In genomic region chr5:115586525-115587146, GRCh38 we compare ENCODE assay signal across 9 cellular contexts. TPM values are rescaled to one million over a fixed set of nuclear protein-coding genes. Genes with fewer than 3 reads are reported as not detected.
DNase-seq lines count a peak whose midpoint lies in the region; ATAC-seq, FAIRE-seq and TF ChIP-seq lines count a peak whose summit lies in the region.
"Had no signal": no experiment of that assay in that cellular context is flagged by ENCODE, and none has a peak within 500 bp of the region (broad histone marks: within the 10 kb centered on the region; RNA-seq: fewer than 3 reads in every experiment).

No MANE protein-coding gene starts in this region.

- DNase-seq in AG20443 (ENCODE audit: low spot score) (peak; percentile 27), NCI-H82 (lab: John Stamatoyannopoulos, UW) (peak; percentile 39), H1 (ENCODE audit: low read depth in 1 of 2, low spot score in 2 of 2) (no peak), ovary (no peak)
- DNase-seq in activated CD4-positive, alpha-beta T cell treated with anti-CD3 and anti-CD28 coated beads for 4 hours = no peak
- DNase-seq in activated naive CD4-positive, alpha-beta T cell treated with anti-CD3 and anti-CD28 coated beads, Interleukin-2, amount 10 ng/mL, durations not matched to agents 7 days and 5 days = no peak

- H4K91ac ChIP-seq in H1 (replicated peaks; ENCODE audit: insufficient read length, low read length) = no peak overlapping the region

- no peak overlapping the region for H2BK15ac ChIP-seq in H1 (ENCODE audit: low read length)

- POLR2A ChIA-PET in H1 (lab: Charles Lee; ENCODE audit: partially characterized antibody) = no interaction called here

- H2BK20ac ChIP-seq in H1 (ENCODE audit: low read length) = no peak overlapping the region

- 65% methylated on average over 6 of the region's 6 CpGs; no CpG with 5 or more reads in 1 of the 2 experiments for WGBS in H1 (ENCODE audit: extremely low coverage in 1 of 2, insufficient coverage in 1 of 2, insufficient read length in 1 of 2, insufficient replicate concordance in 2 of 2, low coverage in 1 of 2, low lambda C conversion rate in 2 of 2, missing lambda C conversion rate in 1 of 2), 2 experiments
- 39 to 47% (median 40%) methylated on average over 6 of the region's 6 CpGs for WGBS in ovary, 3 donors

- H4K20me1 ChIP-seq in H1 (replicated peaks in 1 of 2; ENCODE audit: control insufficient read depth in 1 of 2, insufficient read depth in 2 of 2, low read length in 2 of 2) = no peaks in the 10 kb centered on the region

- H3K4ac ChIP-seq in H1 (replicated peaks; ENCODE audit: insufficient read length, low read depth, low read length) = no peak overlapping the region

- no peak overlapping the region for H3K27ac ChIP-seq in H1 (ENCODE audit: low read depth, low read length)
- H3K27ac ChIP-seq in ovary = no peak overlapping the region

- no peak overlapping the region for H2BK120ac ChIP-seq in H1 (replicated peaks; ENCODE audit: low read depth, low read length)

- no peak overlapping the region for H2BK5ac ChIP-seq in H1 (ENCODE audit: low read depth, low read length)

- no peaks in the 10 kb centered on the region for H3K79me2 ChIP-seq in H1 (ENCODE audit: control insufficient read depth in 1 of 2, insufficient read depth in 2 of 2, low read length in 2 of 2)

- no peak overlapping the region for H2BK12ac ChIP-seq in H1 (ENCODE audit: low read depth, low read length)

- H3K36me3 Mint-ChIP-seq in activated naive CD4-positive, alpha-beta T cell treated with anti-CD3 and anti-CD28 coated beads, Interleukin-2, amount 10 ng/mL, durations not matched to agents 7 days and 5 days = no peaks in the 10 kb centered on the region

- peak; percentile 10 to 24 (median 24); a peak in 3 of 4 replicates for TF ChIP-seq CTCF in H1 (IDR thresholded peaks at IDR 0.05; ENCODE audit: control extremely low read depth in 1 of 3, insufficient read depth in 1 of 3, low read depth in 1 of 3, low read length in 3 of 3)
- peak; percentile 34 to 49 (median 38) for TF ChIP-seq CTCF in ovary (IDR thresholded peaks at IDR 0.05)

- no peak overlapping the region for H3K9ac ChIP-seq in H1 (replicated peaks in 1 of 4; ENCODE audit: extremely low read depth in 1 of 4, low read depth in 3 of 4, low read length in 3 of 4)

- TF ChIP-seq EP300 in H1 (IDR thresholded peaks at IDR 0.05; ENCODE audit: borderline replicate concordance in 1 of 2, low read depth in 2 of 2, low read length in 2 of 2) = no peak
- TF ChIP-seq EP300 in ovary (IDR thresholded peaks at IDR 0.05) = no peak

- H3K27me3 Mint-ChIP-seq in activated naive CD4-positive, alpha-beta T cell treated with anti-CD3 and anti-CD28 coated beads, Interleukin-2, amount 10 ng/mL, durations not matched to agents 7 days and 5 days = peaks cover 4% of the 10 kb centered on the region

- H4K8ac ChIP-seq in H1 (ENCODE audit: extremely low read depth, insufficient read depth, low read length) = no peak overlapping the region

- TF ChIP-seq POLR2A in H1 (IDR thresholded peaks at IDR 0.05; ENCODE audit: control extremely low read depth in 1 of 2, low read depth in 2 of 2, low read length in 2 of 2) (no peak), ovary (IDR thresholded peaks at IDR 0.05) (no peak)

- CTCF ChIA-PET in H1 (lab: Charles Lee; ENCODE audit: partially characterized antibody) = interaction anchor here (0.7 to 1.8 kb wide), 4 partner anchors 19 to 277 kb away, joined by 3 to 16 read pairs (median 3); no protein-coding TSS in a partner anchor
- CTCF ChIA-PET in activated naive CD4-positive, alpha-beta T cell treated with anti-CD3 and anti-CD28 coated beads, Interleukin-2, amount 10 ng/mL, durations not matched to agents 7 days and 5 days (lab: Charles Lee) = interaction anchor here (1.2 to 4.0 kb wide), 2 partner anchors 33 to 277 kb away, joined by 3 to 18 read pairs; no protein-coding TSS in a partner anchor

- H3K23me2 ChIP-seq in H1 (ENCODE audit: low read depth, low read length) = no peaks in the 10 kb centered on the region

- no peak overlapping the region for H2AK5ac ChIP-seq in H1 (ENCODE audit: low read depth, low read length)

- H3K79me1 ChIP-seq in H1 (ENCODE audit: low read depth, low read length) = no peaks in the 10 kb centered on the region

- no peaks in the 10 kb centered on the region for H3K9me3 Mint-ChIP-seq in activated naive CD4-positive, alpha-beta T cell treated with anti-CD3 and anti-CD28 coated beads, Interleukin-2, amount 10 ng/mL, durations not matched to agents 7 days and 5 days

- H3K4me1 Mint-ChIP-seq in activated naive CD4-positive, alpha-beta T cell treated with anti-CD3 and anti-CD28 coated beads, Interleukin-2, amount 10 ng/mL, durations not matched to agents 7 days and 5 days = no peaks in the 10 kb centered on the region

- H3K4me2 ChIP-seq in H1 (ENCODE audit: insufficient read depth in 1 of 2, low read depth in 2 of 2, low read length in 2 of 2) = no peak overlapping the region

- no peak overlapping the region for H3K4me3 Mint-ChIP-seq in activated naive CD4-positive, alpha-beta T cell treated with anti-CD3 and anti-CD28 coated beads, Interleukin-2, amount 10 ng/mL, durations not matched to agents 7 days and 5 days

- H3K36me3 ChIP-seq in H1 (ENCODE audit: control insufficient read depth in 2 of 4, insufficient read depth in 4 of 4, low read length in 3 of 4) (no peaks in the 10 kb centered on the region), ovary (no peaks in the 10 kb centered on the region)
- H3K36me3 ChIP-seq: HAP-1 had no signal

- ATAC-seq in GM19452 (IDR thresholded peaks at IDR 0.05; ENCODE audit: unreplicated experiment) (peak; percentile 51), HG03108 (IDR thresholded peaks at IDR 0.05; ENCODE audit: unreplicated experiment) (no peak)

- H3K27me3 ChIP-seq in H1 (replicated peaks in 1 of 4; ENCODE audit: control insufficient read depth in 3 of 4, extremely low read depth in 1 of 4, insufficient read depth in 3 of 4, low read length in 3 of 4) = no peaks in the 10 kb centered on the region
- H3K27me3 ChIP-seq in ovary = no peaks in the 10 kb centered on the region

- FAIRE-seq in H1 (lab: Jason Lieb, UNC) = no peak

- H3K9me3 ChIP-seq in H1 (ENCODE audit: insufficient read depth in 2 of 2, low read depth in 1 of 2, low read length in 1 of 2) (no peaks in the 10 kb centered on the region), ovary (no peaks in the 10 kb centered on the region)
- H3K9me3 ChIP-seq: HAP-1 had no signal

- no peak overlapping the region for H3K23ac ChIP-seq in H1 (ENCODE audit: insufficient read length)

- H3K4me1 ChIP-seq in H1 (replicated peaks in 1 of 4; ENCODE audit: control insufficient read depth in 3 of 4, insufficient read depth in 4 of 4, low read length in 3 of 4) = no peaks in the 10 kb centered on the region; a peak in 1 of 7 replicates
- no peaks in the 10 kb centered on the region for H3K4me1 ChIP-seq in ovary (ENCODE audit: insufficient read depth)
- H3K4me1 ChIP-seq: HAP-1 had no signal

- TF ChIP-seq RAD21 in H1 (IDR thresholded peaks at IDR 0.05 in 1 of 2, conservative IDR thresholded peaks at IDR 0.05 in 1 of 2; ENCODE audit: low read depth in 2 of 2, low read length in 2 of 2) = peak; percentile 54 to 62

- no peak overlapping the region for H3K18ac ChIP-seq in H1 (ENCODE audit: extremely low read depth, low read length)

- no peak overlapping the region for H3K56ac ChIP-seq in H1 (replicated peaks; ENCODE audit: insufficient read length, low read depth, low read length)

- intact Hi-C loops in ovary (cut with DNase I) = loop anchor here (5.0 kb wide), 2 partner anchors 274 to 279 kb away; no protein-coding TSS in a partner anchor

- H4K5ac ChIP-seq in H1 (ENCODE audit: insufficient read length, low read depth, low read length) = no peak overlapping the region

- no peak overlapping the region for H3K27ac Mint-ChIP-seq in activated naive CD4-positive, alpha-beta T cell treated with anti-CD3 and anti-CD28 coated beads, Interleukin-2, amount 10 ng/mL, durations not matched to agents 7 days and 5 days

- no peak overlapping the region for H3K14ac ChIP-seq in H1 (ENCODE audit: insufficient read length)

- H2AFZ ChIP-seq in H1 (ENCODE audit: low read length) = peak overlapping the region; percentile 54; the same call in 1 of the 2 replicates

- H3K4me3 ChIP-seq in H1 (ENCODE audit: extremely low read depth in 1 of 4, insufficient read depth in 2 of 4, low read depth in 3 of 4, low read length in 4 of 4) = no peak overlapping the region
- H3K4me3 ChIP-seq in ovary = no peak overlapping the region
- H3K4me3 ChIP-seq: HAP-1 had no signal

RNA-seq across cellular contexts. Expression of gene TICAM2, which starts 15.6 kb away (rescaled TPM):
- 0.67 TPM in 1 of 2 replicates, not detected in the other for total RNA-seq in H1 (2021; fragmentation: NEBNext Ultra II Directional; extraction: Animal tissue kit (Norgen Biotek cat#: 25700))
- polyA plus RNA-seq in H1 (2011; rRNA removed) (0.02 TPM in 1 of 2 replicates, not detected in the other), ovary (1 to 10 TPM; 2.2 to 3.1 TPM)
- polyA plus RNA-seq in H1 (2011; cell fraction: cytosol; rRNA removed) = 0.03 TPM
- polyA plus RNA-seq in H1 (2011; cell fraction: nucleus; rRNA removed) = not detected
- polyA plus RNA-seq in H1 (2012, experiment 1 of 2) = 0.48 TPM in 1 of 4 replicates, not detected in the others
- not detected for polyA plus RNA-seq in H1 (2012, experiment 2 of 2)
- polyA plus RNA-seq in H1 (2013, experiment 1 of 2) = not detected
- 0.18 TPM for polyA plus RNA-seq in H1 (2013, experiment 2 of 2)
- polyA minus RNA-seq in H1 (2011; rRNA and poly(A)+ RNA removed) = not detected in 2 replicates
- polyA minus RNA-seq in H1 (2011; cell fraction: cytosol; rRNA and poly(A)+ RNA removed) = not detected
- polyA minus RNA-seq in H1 (2011; cell fraction: nucleus; rRNA and poly(A)+ RNA removed) = 0.50 TPM
- total RNA-seq in ovary = 1 to 10 TPM; 1.0 to 6.4 (median 4.9) TPM

RNA-seq across cellular contexts. Expression of gene TMED7, which starts 39.2 kb away (rescaled TPM):
- total RNA-seq in H1 (2021; fragmentation: NEBNext Ultra II Directional; extraction: Animal tissue kit (Norgen Biotek cat#: 25700)) = 72.8 and 75.2 TPM in 2 replicates
- polyA plus RNA-seq in H1 (2011; rRNA removed) = 43.8 and 83.0 TPM in 2 replicates
- polyA plus RNA-seq in H1 (2011; cell fraction: cytosol; rRNA removed) = 38.7 TPM
- 64.8 TPM for polyA plus RNA-seq in H1 (2011; cell fraction: nucleus; rRNA removed)
- 26.1 to 30.6 TPM (median 28.5 TPM) in 4 replicates for polyA plus RNA-seq in H1 (2012, experiment 1 of 2)
- 3.8 TPM for polyA plus RNA-seq in H1 (2012, experiment 2 of 2)
- polyA plus RNA-seq in H1 (2013, experiment 1 of 2) = 51.9 TPM
- polyA plus RNA-seq in H1 (2013, experiment 2 of 2) = 57.4 TPM
- 26.3 and 33.2 TPM in 2 replicates for polyA minus RNA-seq in H1 (2011; rRNA and poly(A)+ RNA removed)
- polyA minus RNA-seq in H1 (2011; cell fraction: cytosol; rRNA and poly(A)+ RNA removed) = 64.7 TPM
- polyA minus RNA-seq in H1 (2011; cell fraction: nucleus; rRNA and poly(A)+ RNA removed) = 41.7 TPM
- total RNA-seq in ovary = 10 to 100 TPM; 59.3 to 84.2 (median 69.9) TPM
- polyA plus RNA-seq in ovary = 10 to 100 TPM; 28.0 to 46.6 TPM

RNA-seq across cellular contexts. Expression of gene FEM1C, which starts 42.1 kb away (rescaled TPM):
- 16.6 and 17.7 TPM in 2 replicates for total RNA-seq in H1 (2021; fragmentation: NEBNext Ultra II Directional; extraction: Animal tissue kit (Norgen Biotek cat#: 25700))
- 2.7 and 4.4 TPM in 2 replicates for polyA plus RNA-seq in H1 (2011; rRNA removed)
- polyA plus RNA-seq in H1 (2011; cell fraction: cytosol; rRNA removed) = 5.8 TPM
- polyA plus RNA-seq in H1 (2011; cell fraction: nucleus; rRNA removed) = 1.8 TPM
- polyA plus RNA-seq in H1 (2012, experiment 1 of 2) = 4.0 to 8.3 TPM (median 5.0 TPM) in 4 replicates
- polyA plus RNA-seq in H1 (2012, experiment 2 of 2) = 0.60 TPM
- 6.3 TPM for polyA plus RNA-seq in H1 (2013, experiment 1 of 2)
- 6.1 TPM for polyA plus RNA-seq in H1 (2013, experiment 2 of 2)
- 16.7 and 20.9 TPM in 2 replicates for polyA minus RNA-seq in H1 (2011; rRNA and poly(A)+ RNA removed)
- 10.4 TPM for polyA minus RNA-seq in H1 (2011; cell fraction: cytosol; rRNA and poly(A)+ RNA removed)
- polyA minus RNA-seq in H1 (2011; cell fraction: nucleus; rRNA and poly(A)+ RNA removed) = 15.9 TPM
- 10 to 100 TPM; 11.0 to 16.6 (median 14.9) TPM for total RNA-seq in ovary
- polyA plus RNA-seq in ovary = 10 to 100 TPM in 1 of 2 donors, 1 to 10 TPM in 1; 6.5 to 11.7 TPM

Comparison
In these comparisons a context has a peak if more than half of its experiments do, and no peak if none do; other contexts are left out.
1. DNase-seq: peak in AG20443 (single experiment) and NCI-H82 (single experiment); none in H1 (0 of 2), ovary (0 of 5), activated CD4-positive, alpha-beta T cell treated with anti-CD3 and anti-CD28 coated beads for 4 hours (0 of 2) and activated naive CD4-positive, alpha-beta T cell treated with anti-CD3 and anti-CD28 coated beads, Interleukin-2, amount 10 ng/mL, durations not matched to agents 7 days and 5 days (single experiment).